Comparison of ENCODE assay signal across 8 cellular contexts in genomic region chr9:469672-470040, GRCh38. TPM values are rescaled to one million over a fixed set of nuclear protein-coding genes. Genes with fewer than 3 reads are reported as not detected.
DNase-seq lines count a peak whose midpoint lies in the region; ATAC-seq, FAIRE-seq and TF ChIP-seq lines count a peak whose summit lies in the region.

No MANE protein-coding gene starts in this region.

- H3K27me3 ChIP-seq in AG04450 (ENCODE audit: control insufficient read depth, insufficient read depth, low read length) (no peaks in the 10 kb centered on the region), SJSA1 (replicated peaks) (no peaks in the 10 kb centered on the region)

- H3K4me1 Mint-ChIP-seq in endothelial cell (ENCODE audit: unreplicated experiment) (peaks cover 21% of the 10 kb centered on the region), natural killer cell (peaks cover 29% of the 10 kb centered on the region in 2 donors)

- no peak for FAIRE-seq in GM18507 (lab: Jason Lieb, UNC)

- H3K27ac Mint-ChIP-seq in endothelial cell (ENCODE audit: unreplicated experiment), result peak overlapping the region; percentile 36
- peak overlapping the region; percentile 88 to 94 for H3K27ac Mint-ChIP-seq in natural killer cell

- H3K4me3 Mint-ChIP-seq in endothelial cell (ENCODE audit: unreplicated experiment) (peak overlapping the region; percentile 94), natural killer cell (peak overlapping the region; percentile 99)

- DNase-seq in AG04450 (ENCODE audit: low read depth, low spot score) (no peak), GM18507 (ENCODE audit: extremely low spot score, insufficient read length, low read depth) (peak; percentile 12), SJSA1 (ENCODE audit: low read depth in 1 of 2, low spot score in 2 of 2) (no peak), endothelial cell (ENCODE audit: low spot score) (no peak), natural killer cell (peak; percentile 25), SIG-M5 (lab: John Stamatoyannopoulos, UW) (no peak), NCI-H2171 (lab: John Stamatoyannopoulos, UW) (no peak)

- no peaks in the 10 kb centered on the region for H3K9me3 ChIP-seq in AG04450 (ENCODE audit: control insufficient read depth, insufficient read depth, low read length)
- H3K9me3 ChIP-seq in SJSA1 (replicated peaks), result no peaks in the 10 kb centered on the region

- TF ChIP-seq CTCF in AG04450 (IDR thresholded peaks at IDR 0.05; ENCODE audit: low read depth, low read length) (no peak), endothelial cell (IDR thresholded peaks at IDR 0.05; ENCODE audit: unreplicated experiment) (no peak), natural killer cell (IDR thresholded peaks at IDR 0.05) (no peak)

- no peaks in the 10 kb centered on the region for H3K36me3 ChIP-seq in SJSA1

- peak overlapping the region; percentile 64 for H3K4me3 ChIP-seq in AG04450 (ENCODE audit: low read depth, low read length)
- H3K4me3 ChIP-seq in SJSA1, result peak overlapping the region; percentile 37

- CTCF ChIA-PET in AG04450 (lab: Charles Lee), result no interaction called here

- no peak overlapping the region for H3K27ac ChIP-seq in AG04450 (ENCODE audit: low read depth, low read length)
- no peak overlapping the region for H3K27ac ChIP-seq in SJSA1

- POLR2A ChIA-PET in AG04450 (lab: Yijun Ruan, JAX), result no interaction called here

- H3K27me3 Mint-ChIP-seq in endothelial cell (ENCODE audit: unreplicated experiment) (no peaks in the 10 kb centered on the region), natural killer cell (ENCODE audit: low read depth in 2 of 2) (no peaks in the 10 kb centered on the region)

- intact Hi-C loops in natural killer cell (cut with micrococcal nuclease), result no loop called here

- peaks cover 1% of the 10 kb centered on the region for H3K36me3 Mint-ChIP-seq in endothelial cell (ENCODE audit: low read depth, unreplicated experiment)
- H3K36me3 Mint-ChIP-seq in natural killer cell, result peaks cover 10% of the 10 kb centered on the region

- no peaks in the 10 kb centered on the region for H3K9me3 Mint-ChIP-seq in endothelial cell (ENCODE audit: unreplicated experiment)
- no peaks in the 10 kb centered on the region for H3K9me3 Mint-ChIP-seq in natural killer cell

- ATAC-seq in HG03025 (IDR thresholded peaks at IDR 0.05; ENCODE audit: low FRiP score, unreplicated experiment), result peak; percentile 25
- peak; percentile 11 to 27 (median 19) for ATAC-seq in natural killer cell

- peaks cover 8% of the 10 kb centered on the region for H3K4me1 ChIP-seq in SJSA1 (replicated peaks)

RNA-seq across cellular contexts. Expression of gene KANK1, which starts 34.8 kb away (rescaled TPM):
- 27.1 and 28.6 TPM in 2 replicates for polyA plus RNA-seq in AG04450 (2011; rRNA removed)
- polyA minus RNA-seq in AG04450 (2011; rRNA and poly(A)+ RNA removed), result 50.8 and 58.7 TPM in 2 replicates
- 12.2 and 19.1 TPM in 2 replicates for total RNA-seq in SJSA1 (2014; rRNA removed; shearing (Covaris generic))
- total RNA-seq in endothelial cell (ENCODE audit: unreplicated experiment) (18.4 TPM), natural killer cell (1 to 10 TPM in 2 of 3 donors, under 1 TPM in 1; 0.85 to 1.5 (median 1.3) TPM)

Comparison
In these comparisons a context has a peak if more than half of its experiments do, and no peak if none do; other contexts are left out.
1. DNase-seq: peak in GM18507 (single experiment) and natural killer cell (single experiment); none in AG04450 (single experiment), SJSA1 (0 of 2), endothelial cell (single experiment), SIG-M5 (single experiment) and NCI-H2171 (single experiment).